Comparison of ENCODE assay signal across 10 cellular contexts in genomic region chr4:72280252-72280651, GRCh38.
"Had no signal": no experiment of that assay in that cellular context is flagged by ENCODE, and none has a peak within 500 bp of the region (broad histone marks: within the 10 kb centered on the region; RNA-seq: fewer than 3 reads in every experiment).

No MANE protein-coding gene starts in this region.

- H3K9ac ChIP-seq: GM23248 had no signal

- ATAC-seq: HCT116, K562 had no signal

- H3K9me3 ChIP-seq: HAP-1 had no signal

- DNase-seq: GM23248, GOT3, H7, HFFc6, IMR-90, Kasumi-1, KG1 had no signal

- H2AFZ ChIP-seq: GM23248 had no signal

- H3K36me3 ChIP-seq: HAP-1 had no signal

- H3K27ac ChIP-seq: GM23248 had no signal

- H3K4me1 ChIP-seq: HAP-1 had no signal

- H3K4me3 ChIP-seq: GM23248, HAP-1, K562 had no signal
